Comparison of ENCODE assay signal across 18 cellular contexts in genomic region chr12:3002636-3003035, GRCh38. TPM values are rescaled to one million over a fixed set of nuclear protein-coding genes. Genes with fewer than 3 reads are reported as not detected.
DNase-seq lines count a peak whose midpoint lies in the region; ATAC-seq and TF ChIP-seq lines count a peak whose summit lies in the region.
"Had no signal": no experiment of that assay in that cellular context is flagged by ENCODE, and none has a peak within 500 bp of the region (broad histone marks: within the 10 kb centered on the region; RNA-seq: fewer than 3 reads in every experiment).

No MANE protein-coding gene starts in this region.

- H3K36me3 ChIP-seq in body of pancreas (replicated peaks in 1 of 2; ENCODE audit: insufficient read depth in 1 of 2, low read depth in 2 of 2) (no peaks in the 10 kb centered on the region), iPS-15b (ENCODE audit: control insufficient read depth, insufficient read depth, low read length) (peaks cover 15% of the 10 kb centered on the region), skeletal muscle tissue (ENCODE audit: control insufficient read depth in 3 of 3, insufficient read depth in 3 of 3, low read length in 3 of 3) (peaks cover 0 to 8% (median 0%) of the 10 kb centered on the region in 3 donors)
- H3K36me3 ChIP-seq: Peyer's patch had no signal

- no peak for TF ChIP-seq CTCF in body of pancreas (IDR thresholded peaks at IDR 0.05)

- intact Hi-C loops in body of pancreas (cut with DNase I) = no loop called here

- no peaks in the 10 kb centered on the region for H3K9me3 ChIP-seq in body of pancreas
- no peaks in the 10 kb centered on the region for H3K9me3 ChIP-seq in iPS-15b (ENCODE audit: control insufficient read depth, insufficient read depth, low read length)
- H3K9me3 ChIP-seq in skeletal muscle tissue (ENCODE audit: control insufficient read depth in 3 of 3, low read length in 3 of 3) = no peaks in the 10 kb centered on the region
- H3K9me3 ChIP-seq: Peyer's patch, SJSA1 had no signal

- H3K4me1 ChIP-seq in body of pancreas (peaks cover 72% of the 10 kb centered on the region), iPS-15b (ENCODE audit: control insufficient read depth, insufficient read depth, low read length) (peaks cover 16% of the 10 kb centered on the region), skeletal muscle tissue (ENCODE audit: control insufficient read depth in 3 of 3, insufficient read depth in 3 of 3, low read length in 3 of 3) (peaks cover 66 to 75% (median 68%) of the 10 kb centered on the region in 3 donors)
- H3K4me1 ChIP-seq: Peyer's patch had no signal

- ATAC-seq in body of pancreas = no peak

- H3K9ac ChIP-seq in iPS-15b (ENCODE audit: low read depth, low read length) (peak overlapping the region; percentile 16), skeletal muscle tissue (ENCODE audit: low read depth in 1 of 3, low read length in 3 of 3) (peak overlapping the region in 2 of 3 donors; percentile 44 to 75)

- H3K27me3 ChIP-seq in body of pancreas (no peaks in the 10 kb centered on the region), iPS-15b (ENCODE audit: control insufficient read depth, insufficient read depth, low read length) (no peaks in the 10 kb centered on the region), skeletal muscle tissue (ENCODE audit: control insufficient read depth in 3 of 3, insufficient read depth in 3 of 3, low read length in 3 of 3) (no peaks in the 10 kb centered on the region)
- H3K27me3 ChIP-seq: Peyer's patch, SJSA1 had no signal

- H3K4me3 ChIP-seq in body of pancreas (no peak overlapping the region), iPS-15b (ENCODE audit: low read depth, low read length) (no peak overlapping the region), skeletal muscle tissue (ENCODE audit: low read length in 3 of 3) (peak overlapping the region in 1 of 3 donors; percentile 39)
- H3K4me3 ChIP-seq: Peyer's patch, SJSA1, smooth muscle cell had no signal

- DNase-seq in LHCN-M2 (ENCODE audit: low read depth) (peak; percentile 41), body of pancreas (peak in 1 of 4 donors; percentile 29), DMS114 treated with DMSO at 0.1 percent for 48 hours (lab: John Stamatoyannopoulos, UW; ENCODE audit: unreplicated experiment) (no peak), OCI-M2 (lab: John Stamatoyannopoulos, UW; ENCODE audit: unreplicated experiment) (no peak)
- DNase-seq in stimulated activated CD4-positive, alpha-beta T cell treated with anti-CD3 and anti-CD28 coated beads, Interleukin-2, amount 100 ng/mL, for 24 hours = no peak
- DNase-seq: activated T-cell treated with anti-CD3 and anti-CD28 coated beads, Interleukin-2, amount 50 U/mL, for 24 hours; CD4-positive, CD25-positive, alpha-beta regulatory T cell; effector memory CD4-positive, alpha-beta T cell; mesenchymal stem cell; naive B cell; NCI-H2081; NCI-H510A treated with DMSO at 0.1 percent for 48 hours; occipital lobe; Peyer's patch had no signal

- WGBS in body of pancreas, 2 donors = 86 to 89% methylated on average over 5 of the region's 5 CpGs

- no peak for TF ChIP-seq POLR2A in body of pancreas (IDR thresholded peaks at IDR 0.05)

- H3K27ac ChIP-seq in body of pancreas (peak overlapping the region; percentile 60 to 96 (median 90)), skeletal muscle tissue (ENCODE audit: low read depth, low read length) (peak overlapping the region; percentile 99)
- H3K27ac ChIP-seq: Peyer's patch, SJSA1 had no signal

RNA-seq across cellular contexts. Expression of gene TEAD4, which starts 43.4 kb away (rescaled TPM):
- 31.3 and 43.6 TPM in 2 replicates for total RNA-seq in LHCN-M2 (2014; rRNA removed)
- polyA plus RNA-seq in LHCN-M2 (2012) = 42.0 TPM
- total RNA-seq in body of pancreas = 10 to 100 TPM; 25.1 to 28.5 TPM
- 30.3 TPM for total RNA-seq in skeletal muscle tissue
- total RNA-seq: CD4-positive, CD25-positive, alpha-beta regulatory T cell had no signal
- polyA plus RNA-seq: CD4-positive, CD25-positive, alpha-beta regulatory T cell had no signal
